ENCODE assay signal across 15 cellular contexts in genomic region chr2:222307978-222308479, GRCh38. TPM values are rescaled to one million over a fixed set of nuclear protein-coding genes. Genes with fewer than 3 reads are reported as not detected.
A peak's percentile ranks its signal among the peaks of the same experiment; 100 is the strongest.
DNase-seq lines count a peak whose midpoint lies in the region; ATAC-seq, FAIRE-seq and TF ChIP-seq lines count a peak whose summit lies in the region.
"Had no signal": no experiment of that assay in that cellular context is flagged by ENCODE, and none has a peak within 500 bp of the region (broad histone marks: within the 10 kb centered on the region; RNA-seq: fewer than 3 reads in every experiment).

No MANE protein-coding gene starts in this region.

- no peak overlapping the region for H3K18ac ChIP-seq in H9 (ENCODE audit: insufficient read length, low read depth, low read length)

- H3K4me1 Mint-ChIP-seq in H9 (peaks cover 24 to 59% of the 10 kb centered on the region in 2 experiments), astrocyte (ENCODE audit: low read depth, unreplicated experiment) (peaks cover 1% of the 10 kb centered on the region), neural crest cell (peaks cover 43% of the 10 kb centered on the region)

- H3K36me3 Mint-ChIP-seq in H9 (ENCODE audit: insufficient read depth in 1 of 3, low read depth in 3 of 3) = no peaks in the 10 kb centered on the region; a peak in 1 of 7 replicates
- H3K36me3 Mint-ChIP-seq in astrocyte (ENCODE audit: low read depth, unreplicated experiment) = peaks cover 2% of the 10 kb centered on the region
- peaks cover 6% of the 10 kb centered on the region for H3K36me3 Mint-ChIP-seq in neural crest cell (ENCODE audit: low read depth)

- H2BK12ac ChIP-seq in H9 (ENCODE audit: insufficient read length, low read depth, low read length) = no peak overlapping the region

- H4K20me1 ChIP-seq in H9 (ENCODE audit: control insufficient read depth, insufficient read depth, insufficient read length) (no peaks in the 10 kb centered on the region), astrocyte (ENCODE audit: insufficient read depth, low read length) (no peaks in the 10 kb centered on the region)

- no peak overlapping the region for H3T11ph ChIP-seq in H9 (ENCODE audit: low read length)

- no peak overlapping the region for H2BK5ac ChIP-seq in H9 (ENCODE audit: insufficient read length, low read length)

- H3K9me3 ChIP-seq in H9 (ENCODE audit: control insufficient read depth, low read depth, low read length) (no peaks in the 10 kb centered on the region), astrocyte (ENCODE audit: insufficient read depth, low read depth, low read length) (peaks cover 11% of the 10 kb centered on the region)
- H3K9me3 ChIP-seq: A549, Caco-2 had no signal

- no peak overlapping the region for H3K4me2 ChIP-seq in H9 (ENCODE audit: insufficient read depth, insufficient read length, low read length)
- H3K4me2 ChIP-seq in astrocyte (ENCODE audit: low read length) = no peak overlapping the region
- H3K4me2 ChIP-seq: BLaER1 had no signal

- ATAC-seq in HG02588 (IDR thresholded peaks at IDR 0.05; ENCODE audit: unreplicated experiment) = no peak
- ATAC-seq: HCT116 had no signal

- H3K27me3 Mint-ChIP-seq in H9 (ENCODE audit: low read depth) (peaks cover 100% of the 10 kb centered on the region), astrocyte (ENCODE audit: low read depth, unreplicated experiment) (peaks cover 96% of the 10 kb centered on the region), neural crest cell (ENCODE audit: low read depth) (peaks cover 100% of the 10 kb centered on the region)

- H2BK120ac ChIP-seq in H9 (ENCODE audit: low read depth, low read length, poor library complexity, severe bottlenecking) = no peak overlapping the region

- no peaks in the 10 kb centered on the region for H3K36me3 ChIP-seq in astrocyte (ENCODE audit: insufficient read depth, low read length)
- H3K36me3 ChIP-seq: BLaER1 had no signal

- no peak overlapping the region for H4K91ac ChIP-seq in H9 (ENCODE audit: insufficient read length, low read depth, low read length)

- no peak overlapping the region for H3K4ac ChIP-seq in H9 (ENCODE audit: low read depth, low read length)

- H3K79me2 ChIP-seq in H9 (ENCODE audit: insufficient read depth, low read length) (no peaks in the 10 kb centered on the region), astrocyte (ENCODE audit: insufficient read depth, low read length) (no peaks in the 10 kb centered on the region)

- no peak for FAIRE-seq in astrocyte (lab: Jason Lieb, UNC)
- FAIRE-seq: A549, GM18507 had no signal

- no peak overlapping the region for H3K27ac Mint-ChIP-seq in H9
- peak overlapping the region; percentile 89 for H3K27ac Mint-ChIP-seq in astrocyte (ENCODE audit: unreplicated experiment)
- no peak overlapping the region for H3K27ac Mint-ChIP-seq in neural crest cell (ENCODE audit: unreplicated experiment)

- H3K56ac ChIP-seq in H9 (ENCODE audit: insufficient read length, low read depth, low read length) = no peak overlapping the region

- TF ChIP-seq CTCF in H9 (conservative IDR thresholded peaks at IDR 0.05) (no peak), astrocyte (IDR thresholded peaks at IDR 0.05; ENCODE audit: insufficient read depth, low read depth, low read length) (no peak), neural crest cell (conservative IDR thresholded peaks at IDR 0.05) (no peak)

- no peak overlapping the region for H3K4me3 ChIP-seq in astrocyte (ENCODE audit: insufficient read depth, low read depth, low read length)
- H3K4me3 ChIP-seq: A549, BLaER1 had no signal

- no peak overlapping the region for H2BK15ac ChIP-seq in H9 (ENCODE audit: low read depth, low read length)

- no peak overlapping the region for H2AFZ ChIP-seq in H9 (ENCODE audit: low read length)
- H2AFZ ChIP-seq in astrocyte (ENCODE audit: low read depth, low read length) = no peak overlapping the region

- H4K8ac ChIP-seq in H9 (replicated peaks; ENCODE audit: insufficient read length, low read depth, low read length) = no peak overlapping the region

- no peak overlapping the region for H3K23ac ChIP-seq in H9 (ENCODE audit: insufficient read length, low read depth, low read length)

- no peak overlapping the region for H3K14ac ChIP-seq in H9 (ENCODE audit: insufficient read depth, low read length)

- H3K9me3 Mint-ChIP-seq in H9 (peaks cover 6 to 33% of the 10 kb centered on the region in 2 experiments), astrocyte (ENCODE audit: unreplicated experiment) (peaks cover 30% of the 10 kb centered on the region), neural crest cell (no peaks in the 10 kb centered on the region)

- DNase-seq in H9 (peak; percentile 40), astrocyte (ENCODE audit: low read depth) (no peak), neural crest cell (ENCODE audit: low read depth, low spot score) (no peak), anterior cingulate cortex (lab: John Stamatoyannopoulos, UW) (no peak)
- no peak for DNase-seq in activated naive CD4-positive, alpha-beta T cell (lab: John Stamatoyannopoulos, UW)
- DNase-seq: Caco-2; CD8-positive, alpha-beta memory T cell; GOT3; IMR-90; KG1 had no signal

- no CpG with 5 or more reads among the region's 9 CpGs for WGBS in H9 (ENCODE audit: extremely low coverage, insufficient read length, low lambda C conversion rate)

- H2AK5ac ChIP-seq in H9 (ENCODE audit: insufficient read length, low read length) = no peak overlapping the region

- H3K4me3 Mint-ChIP-seq in H9 (no peak overlapping the region), astrocyte (ENCODE audit: unreplicated experiment) (no peak overlapping the region), neural crest cell (peak overlapping the region; percentile 12)

- H3K27me3 ChIP-seq in H9 (ENCODE audit: insufficient read depth, low read length) (peaks cover 100% of the 10 kb centered on the region), astrocyte (ENCODE audit: insufficient read depth, low read length) (peaks cover 98% of the 10 kb centered on the region)

- no peaks in the 10 kb centered on the region for H3K79me1 ChIP-seq in H9 (ENCODE audit: insufficient read depth, low read depth, low read length, poor library complexity, severe bottlenecking)

- H3K4me1 ChIP-seq in H9 (ENCODE audit: insufficient read depth, low read length) (no peaks in the 10 kb centered on the region; the same call in 1 of the 2 replicates), astrocyte (ENCODE audit: insufficient read depth, low read length) (peaks cover 5% of the 10 kb centered on the region)

- H4K5ac ChIP-seq in H9 (ENCODE audit: insufficient read length, low read depth, low read length) = no peak overlapping the region

- H3K9ac ChIP-seq in H9 (ENCODE audit: extremely low read depth, insufficient read length, low read length) (no peak overlapping the region), astrocyte (ENCODE audit: low read length) (no peak overlapping the region)
- H3K9ac ChIP-seq: BLaER1 had no signal

- no peak overlapping the region for H3K27ac ChIP-seq in H9 (ENCODE audit: insufficient read length, low read depth, low read length)
- H3K27ac ChIP-seq in astrocyte (ENCODE audit: low read depth, low read length) = no peak overlapping the region
- H3K27ac ChIP-seq: A549, BLaER1 had no signal

- peaks cover 9% of the 10 kb centered on the region for H3K23me2 ChIP-seq in H9 (ENCODE audit: insufficient read length, low read depth, low read length, poor library complexity, severe bottlenecking)

- no peak overlapping the region for H2BK20ac ChIP-seq in H9 (ENCODE audit: low read depth, low read length, poor library complexity, severe bottlenecking)

RNA-seq across cellular contexts. Expression of gene PAX3, which starts 9.2 kb away (rescaled TPM):
- total RNA-seq in H9 (2021) (not detected in 2 replicates), astrocyte (not detected in 2 replicates), neural crest cell (52.1 and 52.2 TPM in 2 replicates)
- total RNA-seq: Caco-2; CD8-positive, alpha-beta memory T cell; IMR-90 had no signal

Comparison
In these comparisons a context has a peak if more than half of its experiments do, and no peak if none do; other contexts are left out.
1. RNA of gene PAX3, which starts 9.2 kb away (total RNA-seq): 52.1 to 52.2 TPM in neural crest cell; not detected in astrocyte and not detected in H9; every median in the first group is over 10 times any median in the second.